8 cellular contexts compared by ENCODE assay signal in the genomic region with DNA sequence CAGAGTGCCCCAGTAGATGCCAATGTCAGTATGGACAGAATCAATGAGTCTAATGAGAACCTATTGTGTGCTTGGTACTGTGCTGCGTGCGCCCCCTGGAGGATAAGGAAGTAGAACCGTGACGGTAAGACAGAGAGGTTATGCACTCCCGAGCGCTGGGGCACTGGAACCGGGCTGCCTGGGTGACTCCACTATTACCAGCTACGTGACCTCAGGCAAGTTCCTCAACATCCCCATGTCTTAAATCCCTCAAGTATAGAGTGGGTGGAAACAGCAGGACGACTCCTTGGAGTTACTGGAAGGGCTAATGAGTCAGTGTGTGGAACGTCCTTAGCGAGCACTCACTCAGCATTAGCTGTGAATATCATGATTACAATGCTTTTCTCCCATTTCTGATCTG. TPM values are rescaled to one million over a fixed set of nuclear protein-coding genes. Genes with fewer than 3 reads are reported as not detected.
DNase-seq lines count a peak whose midpoint lies in the region; ATAC-seq and TF ChIP-seq lines count a peak whose summit lies in the region.

No MANE protein-coding gene starts in this region.

- ATAC-seq in HCT116 (peak; percentile 98), GM18520 (IDR thresholded peaks at IDR 0.05; ENCODE audit: unreplicated experiment) (no peak), HG03045 (IDR thresholded peaks at IDR 0.05; ENCODE audit: unreplicated experiment) (no peak)

- no peak overlapping the region for H3K4me3 Mint-ChIP-seq in glutamatergic neuron (ENCODE audit: unreplicated experiment)

- POLR2A ChIA-PET in HCT116 (lab: Charles Lee), result no interaction called here

- peak overlapping the region; percentile 59 for H3K4me2 ChIP-seq in HCT116 (ENCODE audit: low read length)

- H3K79me2 ChIP-seq in HCT116 (ENCODE audit: insufficient read depth, low read length), result no peaks in the 10 kb centered on the region

- H3K4me3 ChIP-seq in HCT116 (replicated peaks in 1 of 2; ENCODE audit: low read depth in 1 of 2, low read length in 2 of 2), result 0 out of 4 replicates have a peak overlapping the region, but pooled peaks of 1 of the 2 experiments have one; percentile 5

- intact Hi-C loops in HCT116 (cut with micrococcal nuclease), result no loop called here

- peak; percentile 63 to 91 (median 84); a peak in 5 of 6 replicates for TF ChIP-seq CTCF in HCT116 (IDR thresholded peaks at IDR 0.05 in 2 of 3, conservative IDR thresholded peaks at IDR 0.05 in 1 of 3; ENCODE audit: borderline replicate concordance in 1 of 3, insufficient read depth in 1 of 3, low read depth in 2 of 3, low read length in 2 of 3)
- peak; percentile 73 for TF ChIP-seq CTCF in glutamatergic neuron (IDR thresholded peaks at IDR 0.05; ENCODE audit: partially characterized antibody, unreplicated experiment)

- DNase-seq in ELF-1 (ENCODE audit: low read depth, low spot score) (peak; percentile 70), HCT116 (ENCODE audit: low read depth, low spot score) (peak; percentile 60), OCI-M1 (lab: John Stamatoyannopoulos, UW) (peak; percentile 61), activated T-cell treated with anti-CD3 and anti-CD28 coated beads for 48 hours (ENCODE audit: low read depth) (peak; percentile 49), glutamatergic neuron (peak; percentile 75)
- peak; percentile 70 for DNase-seq in stimulated activated CD4-positive, alpha-beta T cell treated with anti-CD3 and anti-CD28 coated beads, Interleukin-1b, Interleukin-23, amount 100 ng/mL, for 48 hours

- peak; percentile 59 for TF ChIP-seq RAD21 in HCT116 (IDR thresholded peaks at IDR 0.05; ENCODE audit: low read depth)

- H3K9me2 ChIP-seq in HCT116 (ENCODE audit: insufficient read depth), result no peaks in the 10 kb centered on the region

- TF ChIP-seq POLR2A in HCT116 (IDR thresholded peaks at IDR 0.05; ENCODE audit: borderline replicate concordance, extremely low read depth, insufficient read depth, insufficient read length), result no peak

- peaks cover 3% of the 10 kb centered on the region for H3K27me3 Mint-ChIP-seq in glutamatergic neuron (ENCODE audit: unreplicated experiment)

- H3K9me3 Mint-ChIP-seq in glutamatergic neuron (ENCODE audit: unreplicated experiment), result no peaks in the 10 kb centered on the region

- H3K36me3 ChIP-seq in HCT116 (ENCODE audit: control insufficient read depth in 1 of 2, insufficient read depth in 2 of 2, low read length in 2 of 2), result no peaks in the 10 kb centered on the region

- H3K27ac Mint-ChIP-seq in glutamatergic neuron (ENCODE audit: unreplicated experiment), result no peak overlapping the region

- H2AFZ ChIP-seq in HCT116 (ENCODE audit: low read depth, low read length, poor library complexity, severe bottlenecking), result peak overlapping the region; percentile 50

- no peaks in the 10 kb centered on the region for H3K36me3 Mint-ChIP-seq in glutamatergic neuron (ENCODE audit: unreplicated experiment)

- H4K20me1 ChIP-seq in HCT116 (ENCODE audit: insufficient read depth), result no peaks in the 10 kb centered on the region

- no peak overlapping the region for H3K9ac ChIP-seq in HCT116 (ENCODE audit: low read length)

- peaks cover 3% of the 10 kb centered on the region for H3K4me1 Mint-ChIP-seq in glutamatergic neuron (ENCODE audit: low read depth, unreplicated experiment)

- BruUV-seq in HCT116 (replicated peaks; lab: Mats Ljungman, UMichigan), result no TSS peak

- H3K27ac ChIP-seq in HCT116 (ENCODE audit: low read depth, low read length), result no peak overlapping the region

- CTCF ChIA-PET in HCT116 (lab: Charles Lee), result interaction anchor here (0.7 to 3.3 kb wide), 7 partner anchors 11 to 130 kb away, joined by 3 to 17 read pairs (median 4); partner anchors contain the start of gene CHST4

- RAD21 ChIA-PET in HCT116 (lab: Charles Lee; ENCODE audit: low non-redundant PET in 1 of 2, low total read pairs in 2 of 2, uncharacterized antibody in 2 of 2, unreplicated experiment in 2 of 2), result no interaction called here

- H3K4me1 ChIP-seq in HCT116 (ENCODE audit: control insufficient read depth in 1 of 2, insufficient read depth in 2 of 2, low read length in 2 of 2), result peaks cover 0 to 7% of the 10 kb centered on the region in 2 experiments; a peak in 1 of 4 replicates

- no peaks in the 10 kb centered on the region for H3K9me3 ChIP-seq in HCT116 (ENCODE audit: control insufficient read depth in 1 of 2, insufficient read depth in 1 of 2, low read depth in 1 of 2, low read length in 2 of 2)

- H3K27me3 ChIP-seq in HCT116 (ENCODE audit: insufficient read depth, low read length), result no peaks in the 10 kb centered on the region

TF ChIP-seq in HCT116, 20 proteins besides CTCF, POLR2A, EP300 and RAD21:
- no peak for TF ChIP-seq FOSL1 (IDR thresholded peaks at IDR 0.05; ENCODE audit: low read depth)
- TF ChIP-seq, protein P1, sequence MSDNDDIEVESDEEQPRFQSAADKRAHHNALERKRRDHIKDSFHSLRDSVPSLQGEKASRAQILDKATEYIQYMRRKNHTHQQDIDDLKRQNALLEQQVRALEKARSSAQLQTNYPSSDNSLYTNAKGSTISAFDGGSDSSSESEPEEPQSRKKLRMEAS (IDR thresholded peaks at IDR 0.05), result no peak
- TF ChIP-seq CBX3 (IDR thresholded peaks at IDR 0.05; ENCODE audit: low read depth), result peak; percentile 28; the same call in 1 of the 2 replicates

RNA-seq across cellular contexts. Expression of gene CHST4, which starts 16.2 kb away (rescaled TPM):
- total RNA-seq in HCT116 (2021; ENCODE audit: unreplicated experiment) (0.59 TPM), glutamatergic neuron (ENCODE audit: unreplicated experiment) (not detected)
- 1.0 TPM in 2 replicates for polyA plus RNA-seq in HCT116 (2012)

RNA-seq across cellular contexts. Expression of gene TAT, which starts 34.5 kb away (rescaled TPM):
- total RNA-seq in HCT116 (2021; ENCODE audit: unreplicated experiment), result 0.91 TPM
- 0.02 and 0.07 TPM in 2 replicates for polyA plus RNA-seq in HCT116 (2012)
- not detected for total RNA-seq in glutamatergic neuron (ENCODE audit: unreplicated experiment)

RNA-seq across cellular contexts. Expression of gene ZNF19, which starts 53.3 kb away (rescaled TPM):
- total RNA-seq in HCT116 (2021; ENCODE audit: unreplicated experiment), result 5.4 TPM
- polyA plus RNA-seq in HCT116 (2012), result 1.6 and 1.9 TPM in 2 replicates
- 9.3 TPM for total RNA-seq in glutamatergic neuron (ENCODE audit: unreplicated experiment)
